In the genomic region with DNA sequence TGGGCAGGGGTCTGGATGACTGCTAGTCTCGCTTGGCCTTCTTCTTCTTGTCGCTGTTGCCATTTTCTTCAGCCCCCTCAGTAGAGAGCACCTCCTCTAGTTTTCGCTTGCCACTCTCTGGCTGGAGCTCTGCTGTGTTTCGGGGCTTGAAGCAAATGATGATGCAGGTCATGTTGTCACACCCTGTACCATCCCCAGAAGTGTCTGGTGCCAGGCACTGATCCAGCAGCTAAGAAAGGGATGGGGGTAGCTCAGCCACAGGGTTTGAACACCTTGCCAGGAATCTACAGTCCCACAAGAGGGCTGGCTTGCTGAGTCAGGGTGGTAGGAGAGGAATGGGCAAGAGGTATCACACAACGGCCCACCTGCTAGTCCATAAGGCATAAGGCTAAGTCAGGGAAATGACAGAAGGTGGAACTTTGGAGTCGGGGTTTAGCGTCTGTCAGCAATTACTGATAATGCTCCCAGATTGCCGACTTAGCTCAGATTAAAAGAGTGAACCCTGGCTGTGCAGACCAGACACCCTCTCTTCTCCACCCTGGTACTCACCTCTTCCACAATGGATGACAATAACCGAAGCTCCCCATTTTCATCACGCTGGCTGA, we compare ENCODE assay signal across 6 cellular contexts. TPM values are rescaled to one million over a fixed set of nuclear protein-coding genes. Genes with fewer than 3 reads are reported as not detected.
DNase-seq lines count a peak whose midpoint lies in the region; ATAC-seq and TF ChIP-seq lines count a peak whose summit lies in the region.

No MANE protein-coding gene starts in this region.

- H3K4me1 Mint-ChIP-seq in GM23338, result peaks cover 17% of the 10 kb centered on the region
- H3K4me1 Mint-ChIP-seq in activated naive CD8-positive, alpha-beta T cell treated with anti-CD3 and anti-CD28 coated beads, Interleukin-2, amount 50 U/mL, for 24 hours, result peaks cover 46% of the 10 kb centered on the region

- no peak for TF ChIP-seq CTCF in GM23338 (conservative IDR thresholded peaks at IDR 0.05; ENCODE audit: low read depth in 2 of 2)

- H3K27ac ChIP-seq in GM23338 (ENCODE audit: low read depth), result peak overlapping the region; percentile 99
- peak overlapping the region; percentile 89 for H3K27ac ChIP-seq in neuronal stem cell (replicated peaks; ENCODE audit: low read length)

- H3K27me3 Mint-ChIP-seq in GM23338 (ENCODE audit: insufficient read depth, low read depth, poor library complexity), result peaks cover 24% of the 10 kb centered on the region
- H3K27me3 Mint-ChIP-seq in activated naive CD8-positive, alpha-beta T cell treated with anti-CD3 and anti-CD28 coated beads, Interleukin-2, amount 50 U/mL, for 24 hours, result no peaks in the 10 kb centered on the region

- H2AK5ac ChIP-seq in neuronal stem cell (ENCODE audit: low read depth, low read length), result peak overlapping the region; percentile 73

- no peak overlapping the region for H3K4ac ChIP-seq in neuronal stem cell (ENCODE audit: low read length)

- no peaks in the 10 kb centered on the region for H3K27me3 ChIP-seq in GM23338 (ENCODE audit: insufficient read depth)
- no peaks in the 10 kb centered on the region for H3K27me3 ChIP-seq in neuronal stem cell (ENCODE audit: control insufficient read depth in 3 of 3, insufficient read depth in 3 of 3, low read depth in 1 of 3, low read length in 3 of 3)

- peak overlapping the region; percentile 43 for H3K23ac ChIP-seq in neuronal stem cell (ENCODE audit: low read depth, low read length, poor library complexity)

- no peaks in the 10 kb centered on the region for H3K9me3 ChIP-seq in neuronal stem cell (replicated peaks in 1 of 2; ENCODE audit: control insufficient read depth in 2 of 2, insufficient read depth in 1 of 2, low read depth in 1 of 2, low read length in 2 of 2)

- H3K79me1 ChIP-seq in neuronal stem cell (ENCODE audit: low read depth, low read length), result peaks cover 7% of the 10 kb centered on the region

- H3K4me2 ChIP-seq in GM23338, result peak overlapping the region; percentile 74
- H3K4me2 ChIP-seq in neuronal stem cell (ENCODE audit: insufficient read depth, low read length, poor library complexity, severe bottlenecking), result no peak overlapping the region

- DNase-seq in GM23338 (ENCODE audit: low spot score) (no peak), neuronal stem cell (ENCODE audit: low spot score) (no peak), SK-N-DZ (ENCODE audit: low spot score) (no peak), NCI-H1694 (lab: John Stamatoyannopoulos, UW) (no peak), mucosa of gallbladder (ENCODE audit: low spot score) (no peak)
- no peak for DNase-seq in activated naive CD8-positive, alpha-beta T cell treated with anti-CD3 and anti-CD28 coated beads, Interleukin-2, amount 50 U/mL, for 24 hours

- H2BK5ac ChIP-seq in neuronal stem cell (ENCODE audit: low read length), result peak overlapping the region; percentile 44

- H3K4me3 Mint-ChIP-seq in GM23338, result peak overlapping the region; percentile 90
- peak overlapping the region; percentile 86 for H3K4me3 Mint-ChIP-seq in activated naive CD8-positive, alpha-beta T cell treated with anti-CD3 and anti-CD28 coated beads, Interleukin-2, amount 50 U/mL, for 24 hours

- H3K4me3 ChIP-seq in GM23338 (peak overlapping the region; percentile 99), neuronal stem cell (ENCODE audit: low read length in 2 of 2) (peak overlapping the region in 1 of 2 donors; percentile 17)

- H3K18ac ChIP-seq in neuronal stem cell (ENCODE audit: low read length), result no peak overlapping the region

- H2BK15ac ChIP-seq in neuronal stem cell (ENCODE audit: low read length), result peak overlapping the region; percentile 12

- peak overlapping the region; percentile 85 for H4K91ac ChIP-seq in neuronal stem cell (ENCODE audit: low read depth, low read length, poor library complexity)

- no peaks in the 10 kb centered on the region for H3K9me3 Mint-ChIP-seq in GM23338
- H3K9me3 Mint-ChIP-seq in activated naive CD8-positive, alpha-beta T cell treated with anti-CD3 and anti-CD28 coated beads, Interleukin-2, amount 50 U/mL, for 24 hours, result no peaks in the 10 kb centered on the region

- no peak for ATAC-seq in GM23338
- ATAC-seq in activated naive CD8-positive, alpha-beta T cell treated with anti-CD3 and anti-CD28 coated beads, Interleukin-2, amount 50 U/mL, for 24 hours, result no peak

- peaks cover 47% of the 10 kb centered on the region for H3F3A ChIP-seq in GM23338 (replicated peaks; ENCODE audit: low read depth)

- H3K79me2 ChIP-seq in GM23338 (replicated peaks; ENCODE audit: insufficient read depth), result peaks cover 14% of the 10 kb centered on the region

- H3K36me3 ChIP-seq in GM23338 (ENCODE audit: insufficient read depth), result peaks cover 51% of the 10 kb centered on the region
- peaks cover 55 to 81% of the 10 kb centered on the region in 2 donors for H3K36me3 ChIP-seq in neuronal stem cell (replicated peaks in 1 of 2; ENCODE audit: control insufficient read depth in 2 of 2, insufficient read depth in 2 of 2, low read length in 2 of 2)

- peaks cover 76% of the 10 kb centered on the region for H3K36me3 Mint-ChIP-seq in GM23338 (ENCODE audit: low read depth)
- H3K36me3 Mint-ChIP-seq in activated naive CD8-positive, alpha-beta T cell treated with anti-CD3 and anti-CD28 coated beads, Interleukin-2, amount 50 U/mL, for 24 hours (ENCODE audit: low read depth), result peaks cover 64% of the 10 kb centered on the region

- peaks cover 7% of the 10 kb centered on the region for H3K4me1 ChIP-seq in GM23338 (ENCODE audit: insufficient read depth)
- H3K4me1 ChIP-seq in neuronal stem cell (ENCODE audit: control insufficient read depth in 2 of 2, insufficient read depth in 1 of 2, low read depth in 1 of 2, low read length in 2 of 2), result peaks cover 6 to 11% of the 10 kb centered on the region in 2 donors

- H2BK120ac ChIP-seq in neuronal stem cell (ENCODE audit: low read depth, low read length), result no peak overlapping the region

- no CpG with 5 or more reads among the region's 10 CpGs for WGBS in neuronal stem cell (ENCODE audit: extremely low coverage in 2 of 2, insufficient read length in 2 of 2, insufficient replicate concordance in 1 of 2), 2 donors

- no peaks in the 10 kb centered on the region for H3K9me2 ChIP-seq in GM23338 (ENCODE audit: insufficient read depth)

- H2BK12ac ChIP-seq in neuronal stem cell (ENCODE audit: low read length), result no peak overlapping the region

- no peak overlapping the region for H3K14ac ChIP-seq in neuronal stem cell (ENCODE audit: low read length)

- H4K8ac ChIP-seq in neuronal stem cell (ENCODE audit: low read depth, low read length), result no peak overlapping the region

- H3K27ac Mint-ChIP-seq in GM23338, result peak overlapping the region; percentile 100
- peak overlapping the region; percentile 81 for H3K27ac Mint-ChIP-seq in activated naive CD8-positive, alpha-beta T cell treated with anti-CD3 and anti-CD28 coated beads, Interleukin-2, amount 50 U/mL, for 24 hours

- no peak overlapping the region for H2AFZ ChIP-seq in GM23338
- no peak overlapping the region for H2AFZ ChIP-seq in neuronal stem cell (ENCODE audit: low read length)

- peaks cover 9% of the 10 kb centered on the region for H4K20me1 ChIP-seq in GM23338 (replicated peaks; ENCODE audit: insufficient read depth)

- H3K9ac ChIP-seq in neuronal stem cell (ENCODE audit: low read depth, low read length, poor library complexity), result no peak overlapping the region

RNA-seq across cellular contexts. Expression of gene ZNF513, which starts 1.1 kb away (rescaled TPM):
- 13.2 and 13.4 TPM in 2 replicates for total RNA-seq in GM23338 (2014; rRNA removed; shearing (Covaris generic))
- 10.4 and 11.3 TPM in 2 replicates for polyA plus RNA-seq in GM23338 (2016; fragmentation: Nextera tagmentation; extraction: Ambion mirVana)
- 13.7 TPM for polyA plus RNA-seq in neuronal stem cell (2013, experiment 1 of 2)
- polyA plus RNA-seq in neuronal stem cell (2013, experiment 2 of 2), result 13.4 TPM
- polyA plus RNA-seq in SK-N-DZ (2014; cell fraction: cytosol; rRNA removed), result 2.5 and 10.9 TPM in 2 replicates
- polyA plus RNA-seq in SK-N-DZ (2014; cell fraction: nucleus; rRNA removed), result 11.3 and 12.7 TPM in 2 replicates
- 25.6 TPM for total RNA-seq in mucosa of gallbladder

RNA-seq across cellular contexts. Expression of gene SNX17, which starts 11.3 kb away (rescaled TPM):
- 58.0 and 66.2 TPM in 2 replicates for total RNA-seq in GM23338 (2014; rRNA removed; shearing (Covaris generic))
- polyA plus RNA-seq in GM23338 (2016; fragmentation: Nextera tagmentation; extraction: Ambion mirVana), result 32.6 and 34.0 TPM in 2 replicates
- polyA plus RNA-seq in neuronal stem cell (2013, experiment 1 of 2), result 31.0 TPM
- 30.6 TPM for polyA plus RNA-seq in neuronal stem cell (2013, experiment 2 of 2)
- 52.2 and 64.9 TPM in 2 replicates for polyA plus RNA-seq in SK-N-DZ (2014; cell fraction: cytosol; rRNA removed)
- polyA plus RNA-seq in SK-N-DZ (2014; cell fraction: nucleus; rRNA removed), result 44.1 and 49.8 TPM in 2 replicates
- total RNA-seq in mucosa of gallbladder, result 105 TPM

RNA-seq across cellular contexts. Expression of gene EIF2B4, which starts 11.5 kb away (rescaled TPM):
- total RNA-seq in GM23338 (2014; rRNA removed; shearing (Covaris generic)), result 43.9 and 51.4 TPM in 2 replicates
- 64.0 and 64.4 TPM in 2 replicates for polyA plus RNA-seq in GM23338 (2016; fragmentation: Nextera tagmentation; extraction: Ambion mirVana)
- polyA plus RNA-seq in neuronal stem cell (2013, experiment 1 of 2), result 36.9 TPM
- 35.4 TPM for polyA plus RNA-seq in neuronal stem cell (2013, experiment 2 of 2)
- polyA plus RNA-seq in SK-N-DZ (2014; cell fraction: cytosol; rRNA removed), result 19.3 and 21.2 TPM in 2 replicates
- polyA plus RNA-seq in SK-N-DZ (2014; cell fraction: nucleus; rRNA removed), result 50.3 and 59.7 TPM in 2 replicates
- total RNA-seq in mucosa of gallbladder, result 32.3 TPM

RNA-seq across cellular contexts. Expression of gene GTF3C2, which starts 25.1 kb away (rescaled TPM):
- total RNA-seq in GM23338 (2014; rRNA removed; shearing (Covaris generic)), result 110 and 118 TPM in 2 replicates
- polyA plus RNA-seq in GM23338 (2016; fragmentation: Nextera tagmentation; extraction: Ambion mirVana), result 69.1 and 81.7 TPM in 2 replicates
- 50.7 TPM for polyA plus RNA-seq in neuronal stem cell (2013, experiment 1 of 2)
- polyA plus RNA-seq in neuronal stem cell (2013, experiment 2 of 2), result 51.9 TPM
- polyA plus RNA-seq in SK-N-DZ (2014; cell fraction: cytosol; rRNA removed), result 53.5 and 61.1 TPM in 2 replicates
- polyA plus RNA-seq in SK-N-DZ (2014; cell fraction: nucleus; rRNA removed), result 73.2 and 101 TPM in 2 replicates
- total RNA-seq in mucosa of gallbladder, result 49.5 TPM

RNA-seq across cellular contexts. Expression of gene PPM1G, which starts 27.7 kb away (rescaled TPM):
- total RNA-seq in GM23338 (2014; rRNA removed; shearing (Covaris generic)), result 178 and 183 TPM in 2 replicates
- 201 and 211 TPM in 2 replicates for polyA plus RNA-seq in GM23338 (2016; fragmentation: Nextera tagmentation; extraction: Ambion mirVana)
- 98.8 TPM for polyA plus RNA-seq in neuronal stem cell (2013, experiment 1 of 2)
- polyA plus RNA-seq in neuronal stem cell (2013, experiment 2 of 2), result 97.7 TPM
- 124 and 127 TPM in 2 replicates for polyA plus RNA-seq in SK-N-DZ (2014; cell fraction: cytosol; rRNA removed)
- polyA plus RNA-seq in SK-N-DZ (2014; cell fraction: nucleus; rRNA removed), result 55.6 and 71.4 TPM in 2 replicates
- total RNA-seq in mucosa of gallbladder, result 56.7 TPM
